In the genomic region with DNA sequence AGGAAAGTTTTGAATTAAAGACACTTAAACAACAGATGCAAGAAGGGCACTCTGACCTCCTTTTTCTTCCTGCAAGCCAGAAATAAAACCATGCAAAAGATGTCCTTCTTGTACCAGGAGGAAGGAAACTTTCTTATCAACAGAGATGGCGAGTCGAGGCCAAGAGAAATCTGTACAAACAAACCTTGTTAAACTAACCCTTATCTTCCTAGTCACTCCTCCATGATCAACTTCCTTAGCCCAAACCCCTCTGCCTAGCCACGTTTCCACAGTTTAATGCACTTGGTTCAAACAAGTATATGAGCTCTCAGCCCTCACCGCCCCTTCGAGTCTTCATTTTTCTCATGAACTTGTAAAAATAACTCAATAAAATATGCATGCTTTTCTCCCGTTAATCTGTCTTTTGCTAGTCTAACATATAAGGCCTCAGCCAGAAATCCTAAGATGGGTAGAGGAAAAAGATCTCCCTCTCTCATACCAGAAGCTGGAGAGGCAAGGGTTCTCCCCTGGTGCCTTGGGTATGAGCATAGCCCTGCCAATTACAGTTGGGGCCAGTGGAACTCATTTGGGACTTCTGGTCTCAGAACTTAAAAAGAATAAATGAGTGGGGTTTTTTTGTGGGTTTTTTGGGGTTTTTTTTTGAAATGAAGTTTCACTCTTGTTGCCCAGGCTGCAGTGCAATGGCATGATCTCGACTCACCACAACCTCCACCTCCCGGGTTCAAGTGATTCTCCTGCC, we compare ENCODE assay signal across 22 cellular contexts.
"Had no signal": no experiment of that assay in that cellular context is flagged by ENCODE, and none has a peak within 500 bp of the region (broad histone marks: within the 10 kb centered on the region; RNA-seq: fewer than 3 reads in every experiment).

No MANE protein-coding gene starts in this region.

- H3K27ac ChIP-seq: adrenal gland, ascending aorta, brain microvascular endothelial cell, left lung, prostate gland, stomach, suprapubic skin, transverse colon, uterus had no signal

- H3K36me3 Mint-ChIP-seq: naive thymus-derived CD8-positive, alpha-beta T cell had no signal

- H3K4me1 ChIP-seq: adrenal gland, ascending aorta, left lung, prostate gland, uterus had no signal

- ATAC-seq: esophagus mucosa; left lung; naive thymus-derived CD8-positive, alpha-beta T cell had no signal

- H3K9me3 Mint-ChIP-seq: activated T-helper 2 cell treated with anti-CD3 and anti-CD28 coated beads, Interferon-gamma antibody, Interleukin-2, Interleukin-4, amounts not matched to agents 10 μg/mL and 5 μg/mL and 100 μg/mL, durations not matched to agents 14 hours and 24 hours and 36 hours; naive thymus-derived CD8-positive, alpha-beta T cell had no signal

- H3K27me3 Mint-ChIP-seq: activated naive CD8-positive, alpha-beta T cell had no signal

- H3K27ac Mint-ChIP-seq: activated naive CD8-positive, alpha-beta T cell; activated T-helper 2 cell treated with anti-CD3 and anti-CD28 coated beads, Interferon-gamma antibody, Interleukin-2, Interleukin-4, amounts not matched to agents 10 μg/mL and 5 μg/mL and 100 μg/mL, durations not matched to agents 14 hours and 24 hours and 36 hours; naive thymus-derived CD8-positive, alpha-beta T cell had no signal

- H3K4me3 Mint-ChIP-seq: activated naive CD8-positive, alpha-beta T cell; naive thymus-derived CD8-positive, alpha-beta T cell had no signal

- H3K36me3 ChIP-seq: adrenal gland, ascending aorta, brain microvascular endothelial cell, left lung, prostate gland, stomach, suprapubic skin, transverse colon, uterus had no signal

- H3K4me3 ChIP-seq: adrenal gland, ascending aorta, left lung, lung, prostate gland, stomach, suprapubic skin, transverse colon, uterus had no signal

- H3K9me3 ChIP-seq: adrenal gland, ascending aorta, left lung, prostate gland, stomach, suprapubic skin, transverse colon, uterus had no signal

- H3K27me3 ChIP-seq: adrenal gland, ascending aorta, brain microvascular endothelial cell, left lung, stomach, suprapubic skin, transverse colon, uterus had no signal

- DNase-seq: activated naive CD4-positive, alpha-beta T cell; activated T-cell treated with anti-CD3 and anti-CD28 coated beads, Interleukin-2, amount 50 U/mL, for 1 hour; adrenal gland; brain microvascular endothelial cell; caudate nucleus; dermis blood vessel endothelial cell; effector CD8-positive, alpha-beta T cell; foreskin melanocyte; left lung; naive thymus-derived CD8-positive, alpha-beta T cell; stimulated activated CD4-positive, alpha-beta T cell treated with anti-CD3 and anti-CD28 coated beads, Interleukin-4, amount 100 ng/mL, for 4 hours; stomach; T1000; transverse colon; uterus had no signal
